8 cellular contexts compared by ENCODE assay signal in genomic region chr6:30357678-30358339, GRCh38. TPM values are rescaled to one million over a fixed set of nuclear protein-coding genes. Genes with fewer than 3 reads are reported as not detected.
DNase-seq lines count a peak whose midpoint lies in the region; ATAC-seq, FAIRE-seq and TF ChIP-seq lines count a peak whose summit lies in the region.

No MANE protein-coding gene starts in this region.

- H3K27ac Mint-ChIP-seq in WTC11 = no peak overlapping the region
- peak overlapping the region; percentile 62 for H3K27ac Mint-ChIP-seq in chondrocyte (ENCODE audit: unreplicated experiment)

- ATAC-seq in WTC11 (peak; percentile 85), HG03039 (IDR thresholded peaks at IDR 0.05; ENCODE audit: unreplicated experiment) (no peak)

- H3K9me3 Mint-ChIP-seq in WTC11 (peaks cover 6% of the 10 kb centered on the region), chondrocyte (ENCODE audit: low read depth) (peaks cover 5% of the 10 kb centered on the region)

- H3K27me3 Mint-ChIP-seq in WTC11 (ENCODE audit: low read depth) (peaks cover 51% of the 10 kb centered on the region), chondrocyte (ENCODE audit: low read depth) (peaks cover 38% of the 10 kb centered on the region)

- intact Hi-C loops in kidney (cut with DNase I) = no loop called here

- no peaks in the 10 kb centered on the region for H3K36me3 ChIP-seq in kidney (ENCODE audit: control insufficient read depth in 1 of 2, insufficient read depth in 2 of 2, low read length in 2 of 2)

- DNase-seq in NCI-H2196 (lab: John Stamatoyannopoulos, UW; ENCODE audit: unreplicated experiment) (peak; percentile 13), NCI-H2196 treated with DMSO at 0.1 percent for 48 hours (lab: John Stamatoyannopoulos, UW; ENCODE audit: unreplicated experiment) (no peak), NCI-H2081 (lab: John Stamatoyannopoulos, UW) (peak; percentile 64 to 72), WTC11 (ENCODE audit: low spot score) (peak; percentile 81), chondrocyte (ENCODE audit: low spot score) (no peak), kidney (no peak)
- peak; percentile 12 to 13 for DNase-seq in stimulated activated CD4-positive, alpha-beta T cell treated with anti-CD3 and anti-CD28 coated beads, Interleukin-15, amount 100 ng/mL, for 1 hour (ENCODE audit: low read depth in 1 of 2, low spot score in 1 of 2)

- CTCF ChIA-PET in WTC11 (lab: Charles Lee) = interaction anchor here (0.5 to 3.6 kb wide), 25 partner anchors 8 to 284 kb away, joined by 3 to 75 read pairs (median 4); partner anchors contain the start of gene TRIM26

- no peak for FAIRE-seq in kidney (lab: Jason Lieb, UNC)

- H3K27ac ChIP-seq in kidney (ENCODE audit: low read depth in 2 of 2, low read length in 2 of 2) = no peak overlapping the region

- no peaks in the 10 kb centered on the region for H3K9me3 ChIP-seq in kidney (ENCODE audit: control insufficient read depth in 1 of 2, low read length in 2 of 2)

- H3K36me3 Mint-ChIP-seq in WTC11 = no peaks in the 10 kb centered on the region
- H3K36me3 Mint-ChIP-seq in chondrocyte (ENCODE audit: low read depth) = no peaks in the 10 kb centered on the region

- peaks cover 0 to 3% of the 10 kb centered on the region in 2 donors for H3K4me1 ChIP-seq in kidney (ENCODE audit: control insufficient read depth in 1 of 2, insufficient read depth in 1 of 2, low read depth in 1 of 2, low read length in 2 of 2)

- H3K9ac ChIP-seq in kidney (ENCODE audit: low read length in 2 of 2) = no peak overlapping the region

- peak overlapping the region; percentile 87 for H3K4me3 Mint-ChIP-seq in WTC11
- peak overlapping the region; percentile 84 for H3K4me3 Mint-ChIP-seq in chondrocyte (ENCODE audit: unreplicated experiment)

- TF ChIP-seq CTCF in WTC11 (IDR thresholded peaks at IDR 0.05) = peak; percentile 61
- peak; percentile 92 for TF ChIP-seq CTCF in chondrocyte (IDR thresholded peaks at IDR 0.05)
- peak; percentile 48 for TF ChIP-seq CTCF in kidney (IDR thresholded peaks at IDR 0.05; ENCODE audit: borderline replicate concordance, extremely low read depth, insufficient read depth)

- H3K4me1 Mint-ChIP-seq in WTC11 (peaks cover 8% of the 10 kb centered on the region; the same call in 1 of the 2 replicates), chondrocyte (ENCODE audit: low read depth) (peaks cover 10% of the 10 kb centered on the region)

- H3K4me3 ChIP-seq in kidney (ENCODE audit: low read length in 2 of 2) = peak overlapping the region; percentile 13 to 46

- POLR2A ChIA-PET in WTC11 (lab: Charles Lee) = interaction anchor here (1.1 kb wide), 1 partner anchor 32 kb away, joined by 4 read pairs; no protein-coding TSS in a partner anchor

TF ChIP-seq in WTC11, 78 proteins besides CTCF, POLR2A, EP300 and RAD21:
- no peak for TF ChIP-seq ELF4 (CRISPR knock-in tag; IDR thresholded peaks at IDR 0.05; ENCODE audit: low read depth)
- TF ChIP-seq HMGXB4 (CRISPR knock-in tag; IDR thresholded peaks at IDR 0.05) = peak; percentile 39; the same call in 1 of the 2 replicates
- peak; percentile 41; the same call in 1 of the 2 replicates for TF ChIP-seq MAX (CRISPR knock-in tag; IDR thresholded peaks at IDR 0.05)

RNA-seq across cellular contexts. Expression of gene RPP21, which starts 12.9 kb away (rescaled TPM):
- total RNA-seq in WTC11 (2021) (64.1 to 75.5 TPM (median 72.8 TPM) in 3 replicates), chondrocyte (38.4 to 41.8 TPM (median 39.7 TPM) in 3 replicates), kidney (34.5 TPM)
- polyA plus RNA-seq in kidney (ENCODE audit: insufficient read depth, low read depth, low replicate concordance) = 73.9 TPM

RNA-seq across cellular contexts. Expression of gene TRIM39, which starts 31.1 kb away (rescaled TPM):
- 22.7 to 24.9 TPM (median 24.0 TPM) in 3 replicates for total RNA-seq in WTC11 (2021)
- total RNA-seq in chondrocyte = 12.5 to 14.8 TPM (median 13.7 TPM) in 3 replicates
- total RNA-seq in kidney = 17.7 TPM
- polyA plus RNA-seq in kidney (ENCODE audit: insufficient read depth, low read depth, low replicate concordance) = 8.6 TPM

Comparison
In these comparisons a context has a peak if more than half of its experiments do, and no peak if none do; other contexts are left out.
1. DNase-seq: peak in NCI-H2196 (single experiment), NCI-H2081 (2 of 2), WTC11 (single experiment) and stimulated activated CD4-positive, alpha-beta T cell treated with anti-CD3 and anti-CD28 coated beads, Interleukin-15, amount 100 ng/mL, for 1 hour (2 of 2); none in NCI-H2196 treated with DMSO at 0.1 percent for 48 hours (single experiment), chondrocyte (single experiment) and kidney (single experiment).
2. Peak in every context shown above with its lines, with median percentiles within 50 percentile points of each other: CTCF ChIP-seq.